In genomic region chr1:206804156-206804737, GRCh38 we compare ENCODE assay signal across 17 cellular contexts. TPM values are rescaled to one million over a fixed set of nuclear protein-coding genes. Genes with fewer than 3 reads are reported as not detected.
DNase-seq lines count a peak whose midpoint lies in the region; ATAC-seq and TF ChIP-seq lines count a peak whose summit lies in the region.
"Had no signal": no experiment of that assay in that cellular context is flagged by ENCODE, and none has a peak within 500 bp of the region (broad histone marks: within the 10 kb centered on the region; RNA-seq: fewer than 3 reads in every experiment).

No MANE protein-coding gene starts in this region.

- no peak overlapping the region for H3K23ac ChIP-seq in IMR-90 (ENCODE audit: low read depth, low read length)

- H2BK5ac ChIP-seq in IMR-90 (ENCODE audit: low read depth, low read length, poor library complexity, severe bottlenecking) = no peak overlapping the region

- H3K36me3 Mint-ChIP-seq in T-helper 1 cell treated with Interleukin-12 subunit alpha and Interleukin-12 subunit beta and Interleukin-4 antibody, amounts not matched to agents 30 μg/mL and 1 μg/mL, for 36 hours (ENCODE audit: low read depth) = peaks cover 6% of the 10 kb centered on the region
- H3K36me3 Mint-ChIP-seq in activated T-helper 1 cell treated with anti-CD3 and anti-CD28 coated beads, Interleukin-12 subunit alpha, Interleukin-12 subunit beta, Interleukin-2, Interleukin-4 antibody, amounts not matched to agents 30 ng/mL and 10 ng/mL and 1 ng/mL, durations not matched to agents 14 hours and 24 hours and 36 hours (ENCODE audit: low read depth) = peaks cover 4% of the 10 kb centered on the region
- H3K36me3 Mint-ChIP-seq in neural crest cell (ENCODE audit: low read depth) = no peaks in the 10 kb centered on the region

- DNase-seq in T-helper 1 cell (no peak), IMR-90 (no peak), neural crest cell (ENCODE audit: low read depth, low spot score) (no peak), NCI-H69 (lab: John Stamatoyannopoulos, UW) (no peak), NAMALWA (ENCODE audit: low spot score) (no peak)
- DNase-seq in activated T-helper 1 cell treated with anti-CD3 and anti-CD28 coated beads, Interleukin-12 subunit alpha, Interleukin-12 subunit beta, Interleukin-2, Interleukin-4 antibody, amounts not matched to agents 30 ng/mL and 10 ng/mL and 1 ng/mL, durations not matched to agents 14 hours and 24 hours and 36 hours (ENCODE audit: low spot score) = no peak
- DNase-seq: adrenal gland; cerebellar nuclear complex; H9; NCI-H2227 treated with DMSO at 0.1 percent for 48 hours; nucleus accumbens; right cardiac atrium; stimulated activated CD4-positive, alpha-beta T cell treated with anti-CD3 and anti-CD28 coated beads, Interleukin-1b, Interleukin-23, amount 100 ng/mL, for 48 hours; thyroid gland had no signal

- H3K9me3 ChIP-seq in IMR-90 (ENCODE audit: control insufficient read depth, insufficient read depth, low read length) = no peaks in the 10 kb centered on the region
- H3K9me3 ChIP-seq: adrenal gland, SJSA1, thyroid gland had no signal

- no peak overlapping the region for H3K4me2 ChIP-seq in IMR-90 (ENCODE audit: low read depth, low read length)

- dilution Hi-C loops in IMR-90 (cut with HindIII; ENCODE audit: low sequenced_read_pairs, unreplicated experiment) = no loop called here

- intact Hi-C loops in IMR-90 (cut with micrococcal nuclease) = no loop called here
- intact Hi-C loops in activated T-helper 1 cell treated with anti-CD3 and anti-CD28 coated beads, Interleukin-12 subunit alpha, Interleukin-12 subunit beta, Interleukin-2, Interleukin-4 antibody, amounts not matched to agents 30 ng/mL and 10 ng/mL and 1 ng/mL, durations not matched to agents 14 hours and 24 hours and 36 hours (cut with micrococcal nuclease) = loop anchor here (5.0 to 10.0 kb wide), 3 partner anchors 247 to 608 kb away; partner anchors contain the start of gene RASSF5

- peaks cover 5% of the 10 kb centered on the region; the same call in 1 of the 2 replicates for H3K27me3 ChIP-seq in IMR-90 (ENCODE audit: control insufficient read depth, insufficient read depth, low read length)
- H3K27me3 ChIP-seq: SJSA1, thyroid gland had no signal

- H3K4me3 Mint-ChIP-seq in T-helper 1 cell treated with Interleukin-12 subunit alpha and Interleukin-12 subunit beta and Interleukin-4 antibody, amounts not matched to agents 30 μg/mL and 1 μg/mL, for 36 hours = no peak overlapping the region
- no peak overlapping the region for H3K4me3 Mint-ChIP-seq in activated T-helper 1 cell treated with anti-CD3 and anti-CD28 coated beads, Interleukin-12 subunit alpha, Interleukin-12 subunit beta, Interleukin-2, Interleukin-4 antibody, amounts not matched to agents 30 ng/mL and 10 ng/mL and 1 ng/mL, durations not matched to agents 14 hours and 24 hours and 36 hours
- H3K4me3 Mint-ChIP-seq in neural crest cell = no peak overlapping the region
- H3K4me3 Mint-ChIP-seq: H9 had no signal

- in situ Hi-C loops in IMR-90 (cut with MboI; ENCODE audit: low sequenced_read_pairs) = no loop called here

- no peak for TF ChIP-seq RAD21 in IMR-90 (IDR thresholded peaks at IDR 0.05; ENCODE audit: low read length)

- H3K56ac ChIP-seq in IMR-90 (ENCODE audit: extremely low read depth, insufficient read depth, low read length) = no peak overlapping the region

- peak overlapping the region; percentile 82 for H3K27ac Mint-ChIP-seq in T-helper 1 cell treated with Interleukin-12 subunit alpha and Interleukin-12 subunit beta and Interleukin-4 antibody, amounts not matched to agents 30 μg/mL and 1 μg/mL, for 36 hours
- H3K27ac Mint-ChIP-seq in activated T-helper 1 cell treated with anti-CD3 and anti-CD28 coated beads, Interleukin-12 subunit alpha, Interleukin-12 subunit beta, Interleukin-2, Interleukin-4 antibody, amounts not matched to agents 30 ng/mL and 10 ng/mL and 1 ng/mL, durations not matched to agents 14 hours and 24 hours and 36 hours = peak overlapping the region; percentile 83
- peak overlapping the region; percentile 53 for H3K27ac Mint-ChIP-seq in neural crest cell (ENCODE audit: unreplicated experiment)
- H3K27ac Mint-ChIP-seq: H9 had no signal

- no peak overlapping the region for H3K9ac ChIP-seq in IMR-90 (ENCODE audit: low read depth, low read length)

- TF ChIP-seq CTCF in IMR-90 (conservative IDR thresholded peaks at IDR 0.05; ENCODE audit: low read depth, low read length) = no peak
- TF ChIP-seq CTCF in neural crest cell (conservative IDR thresholded peaks at IDR 0.05) = no peak

- no peak overlapping the region for H3K18ac ChIP-seq in IMR-90 (ENCODE audit: low read depth, low read length)

- H4K8ac ChIP-seq in IMR-90 (ENCODE audit: low read depth in 2 of 2, low read length in 2 of 2) = no peak overlapping the region

- no peak overlapping the region for H2AK9ac ChIP-seq in IMR-90 (replicated peaks; ENCODE audit: low read depth, low read length, poor library complexity)

- no peak overlapping the region for H3K27ac ChIP-seq in IMR-90 (ENCODE audit: insufficient read depth, low read length)
- H3K27ac ChIP-seq: adrenal gland, SJSA1, thyroid gland had no signal

- no peaks in the 10 kb centered on the region for H4K20me1 ChIP-seq in IMR-90 (ENCODE audit: insufficient read depth, low read length)

- no peak overlapping the region for H3K4ac ChIP-seq in IMR-90 (ENCODE audit: low read depth, low read length)

- POLR2A ChIA-PET in IMR-90 (lab: Charles Lee; ENCODE audit: unreplicated experiment) = no interaction called here

- no CpG with 5 or more reads among the region's 1 CpG for WGBS in IMR-90 (ENCODE audit: extremely low coverage in 2 of 2, insufficient read length in 1 of 2), 2 experiments

- H3K4me3 ChIP-seq in IMR-90 (ENCODE audit: insufficient read depth, low read depth, low read length) = no peak overlapping the region
- H3K4me3 ChIP-seq: adrenal gland, SJSA1, thyroid gland had no signal

- H3K9me1 ChIP-seq in IMR-90 (ENCODE audit: insufficient read depth, low read length) = no peaks in the 10 kb centered on the region

- peaks cover 72% of the 10 kb centered on the region for H3K4me1 Mint-ChIP-seq in T-helper 1 cell treated with Interleukin-12 subunit alpha and Interleukin-12 subunit beta and Interleukin-4 antibody, amounts not matched to agents 30 μg/mL and 1 μg/mL, for 36 hours (ENCODE audit: low read depth)
- peaks cover 85% of the 10 kb centered on the region for H3K4me1 Mint-ChIP-seq in activated T-helper 1 cell treated with anti-CD3 and anti-CD28 coated beads, Interleukin-12 subunit alpha, Interleukin-12 subunit beta, Interleukin-2, Interleukin-4 antibody, amounts not matched to agents 30 ng/mL and 10 ng/mL and 1 ng/mL, durations not matched to agents 14 hours and 24 hours and 36 hours (ENCODE audit: low read depth)
- H3K4me1 Mint-ChIP-seq in neural crest cell = no peaks in the 10 kb centered on the region

- no peak for TF ChIP-seq POLR2A in IMR-90 (IDR thresholded peaks at IDR 0.05; ENCODE audit: low read depth, low read length)

- no peak overlapping the region for H4K91ac ChIP-seq in IMR-90 (ENCODE audit: insufficient read depth, low read depth, low read length)

- no peaks in the 10 kb centered on the region for H3K4me1 ChIP-seq in IMR-90 (ENCODE audit: control insufficient read depth, insufficient read depth, low read length)
- H3K4me1 ChIP-seq: adrenal gland, SJSA1, thyroid gland had no signal

- no peaks in the 10 kb centered on the region for H3K9me3 Mint-ChIP-seq in T-helper 1 cell treated with Interleukin-12 subunit alpha and Interleukin-12 subunit beta and Interleukin-4 antibody, amounts not matched to agents 30 μg/mL and 1 μg/mL, for 36 hours
- no peaks in the 10 kb centered on the region for H3K9me3 Mint-ChIP-seq in activated T-helper 1 cell treated with anti-CD3 and anti-CD28 coated beads, Interleukin-12 subunit alpha, Interleukin-12 subunit beta, Interleukin-2, Interleukin-4 antibody, amounts not matched to agents 30 ng/mL and 10 ng/mL and 1 ng/mL, durations not matched to agents 14 hours and 24 hours and 36 hours
- no peaks in the 10 kb centered on the region for H3K9me3 Mint-ChIP-seq in neural crest cell
- H3K9me3 Mint-ChIP-seq: H9 had no signal

- H2BK120ac ChIP-seq in IMR-90 (ENCODE audit: low read depth, low read length) = no peak overlapping the region

- peaks cover 46% of the 10 kb centered on the region for H3K27me3 Mint-ChIP-seq in T-helper 1 cell treated with Interleukin-12 subunit alpha and Interleukin-12 subunit beta and Interleukin-4 antibody, amounts not matched to agents 30 μg/mL and 1 μg/mL, for 36 hours (ENCODE audit: low read depth)
- H3K27me3 Mint-ChIP-seq in activated T-helper 1 cell treated with anti-CD3 and anti-CD28 coated beads, Interleukin-12 subunit alpha, Interleukin-12 subunit beta, Interleukin-2, Interleukin-4 antibody, amounts not matched to agents 30 ng/mL and 10 ng/mL and 1 ng/mL, durations not matched to agents 14 hours and 24 hours and 36 hours (ENCODE audit: insufficient read depth) = peaks cover 31% of the 10 kb centered on the region
- H3K27me3 Mint-ChIP-seq in neural crest cell (ENCODE audit: low read depth) = peaks cover 4% of the 10 kb centered on the region

- no peaks in the 10 kb centered on the region for H3K36me3 ChIP-seq in IMR-90 (ENCODE audit: control insufficient read depth, insufficient read depth, low read length)
- H3K36me3 ChIP-seq: adrenal gland, SJSA1, thyroid gland had no signal

- H2BK20ac ChIP-seq in IMR-90 (ENCODE audit: low read depth, low read length) = no peak overlapping the region

- H2AFZ ChIP-seq in IMR-90 (replicated peaks; ENCODE audit: low read length, poor library complexity) = no peak overlapping the region

- H3K14ac ChIP-seq in IMR-90 (replicated peaks; ENCODE audit: low read depth, low read length) = no peak overlapping the region

- H4K5ac ChIP-seq in IMR-90 (ENCODE audit: low read depth, low read length) = no peak overlapping the region

- CTCF ChIA-PET in IMR-90 (lab: Yijun Ruan, JAX) = no interaction called here

- no TSS peak for BruUV-seq in IMR-90 (replicated peaks; lab: Mats Ljungman, UMichigan)

- ATAC-seq in IMR-90 (ENCODE audit: low read depth) (no peak), HG03442 (IDR thresholded peaks at IDR 0.05; ENCODE audit: unreplicated experiment) (no peak)

- H2BK15ac ChIP-seq in IMR-90 (ENCODE audit: low read depth, low read length) = no peak overlapping the region

- no peaks in the 10 kb centered on the region for H3K79me1 ChIP-seq in IMR-90 (ENCODE audit: low read depth in 1 of 2, low read length in 2 of 2)

- no peak overlapping the region for H2AK5ac ChIP-seq in IMR-90 (ENCODE audit: low read depth, low read length)

RNA-seq across cellular contexts. Expression of gene IL10, which starts 32.0 kb away (rescaled TPM):
- total RNA-seq in IMR-90 (2012; rRNA removed) (not detected in 2 replicates), neural crest cell (not detected in 2 replicates)
- polyA plus RNA-seq in IMR-90 (2012; rRNA removed) = not detected in 2 replicates
- not detected in 2 replicates for polyA plus RNA-seq in IMR-90 (2012; cell fraction: cytosol; rRNA removed)
- polyA plus RNA-seq in IMR-90 (2012; cell fraction: nucleus; rRNA removed; ENCODE audit: low replicate concordance) = not detected in 2 replicates
- total RNA-seq in activated T-helper 1 cell treated with anti-CD3 and anti-CD28 coated beads, Interleukin-12 subunit alpha, Interleukin-12 subunit beta, Interleukin-2, Interleukin-4 antibody, amounts not matched to agents 30 ng/mL and 10 ng/mL and 1 ng/mL, durations not matched to agents 14 hours and 24 hours and 36 hours = 4.4 and 5.0 TPM in 2 replicates
- total RNA-seq: H9, SJSA1 had no signal

RNA-seq across cellular contexts. Expression of gene IL19, which starts 33.7 kb away (rescaled TPM):
- total RNA-seq in IMR-90 (2012; rRNA removed) (not detected in 2 replicates), neural crest cell (not detected in 2 replicates)
- not detected in 2 replicates for polyA plus RNA-seq in IMR-90 (2012; rRNA removed)
- polyA plus RNA-seq in IMR-90 (2012; cell fraction: cytosol; rRNA removed) = not detected in 2 replicates
- not detected in 2 replicates for polyA plus RNA-seq in IMR-90 (2012; cell fraction: nucleus; rRNA removed; ENCODE audit: low replicate concordance)
- total RNA-seq in activated T-helper 1 cell treated with anti-CD3 and anti-CD28 coated beads, Interleukin-12 subunit alpha, Interleukin-12 subunit beta, Interleukin-2, Interleukin-4 antibody, amounts not matched to agents 30 ng/mL and 10 ng/mL and 1 ng/mL, durations not matched to agents 14 hours and 24 hours and 36 hours = not detected in 2 replicates
- total RNA-seq: adrenal gland, H9, right cardiac atrium, SJSA1, thyroid gland had no signal
- polyA plus RNA-seq: adrenal gland, right cardiac atrium had no signal
